In the genomic region with DNA sequence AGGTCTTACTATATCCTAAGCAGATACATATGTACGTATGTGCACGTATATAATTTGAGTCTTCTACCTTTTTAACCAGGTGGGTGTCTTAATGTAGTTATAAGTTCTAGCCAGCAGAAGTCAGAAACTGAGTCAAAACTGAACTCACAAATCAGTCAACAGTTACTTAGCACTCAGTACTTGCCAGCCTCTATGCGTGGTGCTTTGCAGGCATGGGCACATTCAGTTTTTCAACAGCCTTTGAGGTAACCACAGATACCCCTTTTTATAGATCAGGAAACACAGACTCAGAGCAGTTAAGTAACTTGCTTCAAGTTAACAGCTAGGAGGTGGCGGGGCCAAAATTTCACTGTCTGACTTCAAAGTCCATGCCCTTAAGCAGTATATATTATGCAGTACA, we compare ENCODE assay signal across 15 cellular contexts.
DNase-seq lines count a peak whose midpoint lies in the region; ATAC-seq lines count a peak whose summit lies in the region.
"Had no signal": no experiment of that assay in that cellular context is flagged by ENCODE, and none has a peak within 500 bp of the region (broad histone marks: within the 10 kb centered on the region; RNA-seq: fewer than 3 reads in every experiment).

No MANE protein-coding gene starts in this region.

- no peak overlapping the region for H3K4me3 Mint-ChIP-seq in activated CD4-positive, alpha-beta memory T cell treated with anti-CD3 and anti-CD28 coated beads for 36 hours
- H3K4me3 Mint-ChIP-seq in activated CD4-positive, alpha-beta memory T cell treated with anti-CD3 and anti-CD28 coated beads, Interleukin-2, amount 10 ng/mL, durations not matched to agents 7 days and 5 days = no peak overlapping the region
- H3K4me3 Mint-ChIP-seq in activated T-helper 2 cell treated with anti-CD3 and anti-CD28 coated beads, Interferon-gamma antibody, Interleukin-2, Interleukin-4, amounts not matched to agents 10 μg/mL and 5 μg/mL and 100 μg/mL, durations not matched to agents 14 hours and 24 hours and 36 hours (ENCODE audit: low read depth) = no peak overlapping the region
- H3K4me3 Mint-ChIP-seq: brain, immature natural killer cell had no signal

- no peaks in the 10 kb centered on the region for H3K27me3 Mint-ChIP-seq in activated CD4-positive, alpha-beta memory T cell treated with anti-CD3 and anti-CD28 coated beads for 36 hours
- H3K27me3 Mint-ChIP-seq in activated CD4-positive, alpha-beta memory T cell treated with anti-CD3 and anti-CD28 coated beads, Interleukin-2, amount 10 ng/mL, durations not matched to agents 7 days and 5 days = no peaks in the 10 kb centered on the region
- no peaks in the 10 kb centered on the region for H3K27me3 Mint-ChIP-seq in activated T-helper 2 cell treated with anti-CD3 and anti-CD28 coated beads, Interferon-gamma antibody, Interleukin-2, Interleukin-4, amounts not matched to agents 10 μg/mL and 5 μg/mL and 100 μg/mL, durations not matched to agents 14 hours and 24 hours and 36 hours (ENCODE audit: low read depth)

- no peaks in the 10 kb centered on the region for H3K36me3 Mint-ChIP-seq in activated CD4-positive, alpha-beta memory T cell treated with anti-CD3 and anti-CD28 coated beads for 36 hours
- H3K36me3 Mint-ChIP-seq in activated CD4-positive, alpha-beta memory T cell treated with anti-CD3 and anti-CD28 coated beads, Interleukin-2, amount 10 ng/mL, durations not matched to agents 7 days and 5 days (ENCODE audit: low read depth) = no peaks in the 10 kb centered on the region
- no peaks in the 10 kb centered on the region for H3K36me3 Mint-ChIP-seq in activated T-helper 2 cell treated with anti-CD3 and anti-CD28 coated beads, Interferon-gamma antibody, Interleukin-2, Interleukin-4, amounts not matched to agents 10 μg/mL and 5 μg/mL and 100 μg/mL, durations not matched to agents 14 hours and 24 hours and 36 hours (ENCODE audit: low read depth)
- H3K36me3 Mint-ChIP-seq: brain, immature natural killer cell had no signal

- no peak overlapping the region for H3K27ac Mint-ChIP-seq in activated CD4-positive, alpha-beta memory T cell treated with anti-CD3 and anti-CD28 coated beads for 36 hours
- H3K27ac Mint-ChIP-seq in activated CD4-positive, alpha-beta memory T cell treated with anti-CD3 and anti-CD28 coated beads, Interleukin-2, amount 10 ng/mL, durations not matched to agents 7 days and 5 days = no peak overlapping the region
- H3K27ac Mint-ChIP-seq in activated T-helper 2 cell treated with anti-CD3 and anti-CD28 coated beads, Interferon-gamma antibody, Interleukin-2, Interleukin-4, amounts not matched to agents 10 μg/mL and 5 μg/mL and 100 μg/mL, durations not matched to agents 14 hours and 24 hours and 36 hours = no peak overlapping the region
- H3K27ac Mint-ChIP-seq: brain, immature natural killer cell had no signal

- peaks cover 4% of the 10 kb centered on the region for H3K9me3 Mint-ChIP-seq in activated CD4-positive, alpha-beta memory T cell treated with anti-CD3 and anti-CD28 coated beads for 36 hours
- H3K9me3 Mint-ChIP-seq in activated CD4-positive, alpha-beta memory T cell treated with anti-CD3 and anti-CD28 coated beads, Interleukin-2, amount 10 ng/mL, durations not matched to agents 7 days and 5 days = peaks cover 3% of the 10 kb centered on the region
- no peaks in the 10 kb centered on the region for H3K9me3 Mint-ChIP-seq in activated T-helper 2 cell treated with anti-CD3 and anti-CD28 coated beads, Interferon-gamma antibody, Interleukin-2, Interleukin-4, amounts not matched to agents 10 μg/mL and 5 μg/mL and 100 μg/mL, durations not matched to agents 14 hours and 24 hours and 36 hours

- ATAC-seq in GM19467 (IDR thresholded peaks at IDR 0.05; ENCODE audit: unreplicated experiment) (peak; percentile 40), HG02884 (IDR thresholded peaks at IDR 0.05; ENCODE audit: unreplicated experiment) (peak; percentile 60)

- H3K4me1 Mint-ChIP-seq in activated CD4-positive, alpha-beta memory T cell treated with anti-CD3 and anti-CD28 coated beads for 36 hours (ENCODE audit: low read depth) = peaks cover 7% of the 10 kb centered on the region
- peaks cover 7% of the 10 kb centered on the region for H3K4me1 Mint-ChIP-seq in activated CD4-positive, alpha-beta memory T cell treated with anti-CD3 and anti-CD28 coated beads, Interleukin-2, amount 10 ng/mL, durations not matched to agents 7 days and 5 days
- H3K4me1 Mint-ChIP-seq in activated T-helper 2 cell treated with anti-CD3 and anti-CD28 coated beads, Interferon-gamma antibody, Interleukin-2, Interleukin-4, amounts not matched to agents 10 μg/mL and 5 μg/mL and 100 μg/mL, durations not matched to agents 14 hours and 24 hours and 36 hours (ENCODE audit: low read depth) = peaks cover 19% of the 10 kb centered on the region

- POLR2A ChIA-PET in activated CD4-positive, alpha-beta memory T cell treated with anti-CD3 and anti-CD28 coated beads for 36 hours (lab: Charles Lee) = no interaction called here
- POLR2A ChIA-PET in activated CD4-positive, alpha-beta memory T cell treated with anti-CD3 and anti-CD28 coated beads, Interleukin-2, amount 10 ng/mL, durations not matched to agents 7 days and 5 days (lab: Charles Lee) = no interaction called here

- DNase-seq in activated CD4-positive, alpha-beta memory T cell treated with anti-CD3 and anti-CD28 coated beads for 36 hours = peak; percentile 27
- no peak for DNase-seq in activated CD4-positive, alpha-beta memory T cell treated with anti-CD3 and anti-CD28 coated beads, Interleukin-2, amount 10 ng/mL, durations not matched to agents 7 days and 5 days
- DNase-seq in activated T-helper 2 cell treated with anti-CD3 and anti-CD28 coated beads, Interferon-gamma antibody, Interleukin-2, Interleukin-4, amounts not matched to agents 10 μg/mL and 5 μg/mL and 100 μg/mL, durations not matched to agents 14 hours and 24 hours and 36 hours (ENCODE audit: low spot score) = peak; percentile 8
- no peak for DNase-seq in NCI-H128 (lab: John Stamatoyannopoulos, UW; ENCODE audit: unreplicated experiment)
- DNase-seq in head of caudate nucleus = no peak
- DNase-seq in OCI-M2 (lab: John Stamatoyannopoulos, UW; ENCODE audit: unreplicated experiment) = no peak
- DNase-seq: COR-L47; effector CD8-positive, alpha-beta T cell; immature natural killer cell; NCI-H2029; ovary; stimulated activated CD4-positive, alpha-beta T cell treated with anti-CD3 and anti-CD28 coated beads, Interleukin-12 subunit alpha, Interleukin-12 subunit beta, amount 100 ng/mL, for 4 hours had no signal

- CTCF ChIA-PET in activated CD4-positive, alpha-beta memory T cell treated with anti-CD3 and anti-CD28 coated beads for 36 hours (lab: Charles Lee) = no interaction called here
- CTCF ChIA-PET in activated CD4-positive, alpha-beta memory T cell treated with anti-CD3 and anti-CD28 coated beads, Interleukin-2, amount 10 ng/mL, durations not matched to agents 7 days and 5 days (lab: Charles Lee) = interaction anchor here (0.6 kb wide), 1 partner anchor 17 kb away, joined by 3 read pairs; no protein-coding TSS in a partner anchor

- intact Hi-C loops in activated CD4-positive, alpha-beta memory T cell treated with anti-CD3 and anti-CD28 coated beads for 36 hours (cut with micrococcal nuclease) = no loop called here
- intact Hi-C loops in activated T-helper 2 cell treated with anti-CD3 and anti-CD28 coated beads, Interferon-gamma antibody, Interleukin-2, Interleukin-4, amounts not matched to agents 10 μg/mL and 5 μg/mL and 100 μg/mL, durations not matched to agents 14 hours and 24 hours and 36 hours (cut with micrococcal nuclease) = loop anchor here (5.0 kb wide), 1 partner anchor 141 kb away; a partner anchor contains a TSS
- intact Hi-C loops in head of caudate nucleus (cut with DNase I) = no loop called here

Comparison
In these comparisons a context has a peak if more than half of its experiments do, and no peak if none do; other contexts are left out.
1. DNase-seq: peak in activated CD4-positive, alpha-beta memory T cell treated with anti-CD3 and anti-CD28 coated beads for 36 hours (single experiment) and activated T-helper 2 cell treated with anti-CD3 and anti-CD28 coated beads, Interferon-gamma antibody, Interleukin-2, Interleukin-4, amounts not matched to agents 10 μg/mL and 5 μg/mL and 100 μg/mL, durations not matched to agents 14 hours and 24 hours and 36 hours (single experiment); none in activated CD4-positive, alpha-beta memory T cell treated with anti-CD3 and anti-CD28 coated beads, Interleukin-2, amount 10 ng/mL, durations not matched to agents 7 days and 5 days (single experiment), NCI-H128 (single experiment), head of caudate nucleus (0 of 42) and OCI-M2 (single experiment).